ENCODE assay signal across 26 cellular contexts in the genomic region with DNA sequence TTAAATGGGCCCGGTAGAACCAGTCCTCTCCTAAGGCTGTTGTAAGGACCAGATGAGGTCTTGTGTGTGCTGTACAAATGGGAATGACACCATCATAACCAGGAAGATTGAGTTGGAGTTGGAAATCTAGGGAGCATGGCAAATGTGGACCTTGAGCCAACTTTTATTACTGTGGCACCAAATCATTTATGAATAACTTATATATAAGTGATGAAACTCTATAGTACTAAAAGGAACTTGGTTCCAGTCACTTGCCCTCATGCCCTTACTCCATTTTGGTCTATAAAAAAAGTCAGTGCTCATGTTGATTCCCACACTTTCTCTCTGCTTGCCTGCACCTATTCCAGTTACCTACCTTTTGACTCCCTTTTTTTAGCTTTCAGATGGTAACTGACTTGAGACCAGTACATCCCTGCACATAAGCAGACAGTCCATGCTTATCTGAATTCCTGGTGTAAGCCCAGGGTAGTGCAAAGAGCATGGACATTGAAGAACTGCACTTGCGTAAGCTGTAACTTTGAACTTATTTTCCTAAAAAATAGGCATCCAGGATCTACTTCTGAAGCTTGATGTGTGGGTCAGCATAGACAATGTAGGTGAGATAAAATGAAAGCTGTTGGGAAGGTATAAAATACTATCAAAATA.
DNase-seq lines count a peak whose midpoint lies in the region; ATAC-seq and TF ChIP-seq lines count a peak whose summit lies in the region.
"Had no signal": no experiment of that assay in that cellular context is flagged by ENCODE, and none has a peak within 500 bp of the region (broad histone marks: within the 10 kb centered on the region; RNA-seq: fewer than 3 reads in every experiment).

No MANE protein-coding gene starts in this region.

- TF ChIP-seq POLR2A in heart left ventricle (IDR thresholded peaks at IDR 0.05) = no peak
- no peak for TF ChIP-seq POLR2A in gastrocnemius medialis (IDR thresholded peaks at IDR 0.05)

- H3K4me3 Mint-ChIP-seq in naive thymus-derived CD4-positive, alpha-beta T cell = no peak overlapping the region
- no peak overlapping the region for H3K4me3 Mint-ChIP-seq in effector memory CD8-positive, alpha-beta T cell
- H3K4me3 Mint-ChIP-seq: activated naive CD8-positive, alpha-beta T cell treated with anti-CD3 and anti-CD28 coated beads, Interleukin-2, amount 10 ng/mL, durations not matched to agents 7 days and 5 days; CD8-positive, alpha-beta memory T cell; endodermal cell had no signal

- no peak overlapping the region for H3K4me3 ChIP-seq in cardiac muscle cell
- H3K4me3 ChIP-seq in heart left ventricle = no peak overlapping the region
- no peak overlapping the region for H3K4me3 ChIP-seq in gastrocnemius medialis
- H3K4me3 ChIP-seq in naive thymus-derived CD4-positive, alpha-beta T cell (ENCODE audit: low read length) = no peak overlapping the region
- no peak overlapping the region for H3K4me3 ChIP-seq in H7 (ENCODE audit: insufficient read depth, low read depth, low read length)
- H3K4me3 ChIP-seq: coronary artery, lower lobe of right lung, SJCRH30, skin epidermis, suprapubic skin had no signal

- H3K9me3 ChIP-seq in cardiac muscle cell (ENCODE audit: low read depth) (no peaks in the 10 kb centered on the region), heart left ventricle (no peaks in the 10 kb centered on the region), gastrocnemius medialis (no peaks in the 10 kb centered on the region)
- H3K9me3 ChIP-seq in naive thymus-derived CD4-positive, alpha-beta T cell (ENCODE audit: control insufficient read depth in 2 of 3, low read length in 3 of 3) = no peaks in the 10 kb centered on the region
- H3K9me3 ChIP-seq: lower lobe of right lung, SJCRH30, suprapubic skin had no signal

- in situ Hi-C loops in gastrocnemius medialis (cut with MboI; ENCODE audit: low sequenced_read_pairs in 4 of 4) = no loop called here

- no peak overlapping the region for H3K27ac Mint-ChIP-seq in naive thymus-derived CD4-positive, alpha-beta T cell
- H3K27ac Mint-ChIP-seq in effector memory CD8-positive, alpha-beta T cell = no peak overlapping the region
- H3K27ac Mint-ChIP-seq: activated naive CD8-positive, alpha-beta T cell treated with anti-CD3 and anti-CD28 coated beads, Interleukin-2, amount 10 ng/mL, durations not matched to agents 7 days and 5 days; CD8-positive, alpha-beta memory T cell; endodermal cell had no signal

- no peaks in the 10 kb centered on the region for H3K36me3 Mint-ChIP-seq in naive thymus-derived CD4-positive, alpha-beta T cell
- no peaks in the 10 kb centered on the region for H3K36me3 Mint-ChIP-seq in effector memory CD8-positive, alpha-beta T cell (ENCODE audit: insufficient read depth)
- H3K36me3 Mint-ChIP-seq: activated naive CD8-positive, alpha-beta T cell treated with anti-CD3 and anti-CD28 coated beads, Interleukin-2, amount 10 ng/mL, durations not matched to agents 7 days and 5 days; CD8-positive, alpha-beta memory T cell had no signal

- 96 to 99% (median 98%) methylated on average over 2 of the region's 2 CpGs for WGBS in heart left ventricle, 4 donors

- H3K4me1 Mint-ChIP-seq in naive thymus-derived CD4-positive, alpha-beta T cell = no peaks in the 10 kb centered on the region
- H3K4me1 Mint-ChIP-seq in effector memory CD8-positive, alpha-beta T cell (ENCODE audit: low read depth in 2 of 2) = no peaks in the 10 kb centered on the region
- H3K4me1 Mint-ChIP-seq: activated naive CD8-positive, alpha-beta T cell treated with anti-CD3 and anti-CD28 coated beads, Interleukin-2, amount 10 ng/mL, durations not matched to agents 7 days and 5 days; CD8-positive, alpha-beta memory T cell had no signal

- H3K4me1 ChIP-seq in cardiac muscle cell (ENCODE audit: low read depth) (peaks cover 57% of the 10 kb centered on the region), heart left ventricle (peaks cover 4 to 88% (median 55%) of the 10 kb centered on the region in 12 donors), gastrocnemius medialis (peaks cover 55 to 56% of the 10 kb centered on the region in 2 donors)
- H3K4me1 ChIP-seq in naive thymus-derived CD4-positive, alpha-beta T cell (ENCODE audit: control insufficient read depth in 2 of 2, insufficient read depth in 2 of 2, low read length in 2 of 2) = no peaks in the 10 kb centered on the region

- H3K27ac ChIP-seq in cardiac muscle cell (peak overlapping the region; percentile 93), heart left ventricle (peak overlapping the region in 2 of 12 donors; percentile 43 to 77), gastrocnemius medialis (peak overlapping the region; percentile 75 to 94 (median 86))
- no peak overlapping the region for H3K27ac ChIP-seq in naive thymus-derived CD4-positive, alpha-beta T cell (ENCODE audit: low read depth, low read length)
- H3K27ac ChIP-seq: KMS-11, lower lobe of right lung, SJCRH30, suprapubic skin had no signal

- peaks cover 0 to 13% (median 1%) of the 10 kb centered on the region in 5 donors for H3K27me3 Mint-ChIP-seq in naive thymus-derived CD4-positive, alpha-beta T cell
- H3K27me3 Mint-ChIP-seq in effector memory CD8-positive, alpha-beta T cell = no peaks in the 10 kb centered on the region
- H3K27me3 Mint-ChIP-seq: activated naive CD8-positive, alpha-beta T cell treated with anti-CD3 and anti-CD28 coated beads, Interleukin-2, amount 10 ng/mL, durations not matched to agents 7 days and 5 days; CD8-positive, alpha-beta memory T cell had no signal

- POLR2A ChIA-PET in naive thymus-derived CD4-positive, alpha-beta T cell (lab: Charles Lee) = no interaction called here

- TF ChIP-seq CTCF in cardiac muscle cell (IDR thresholded peaks at IDR 0.05; ENCODE audit: low read depth, low read length) (no peak), heart left ventricle (IDR thresholded peaks at IDR 0.05) (no peak), gastrocnemius medialis (IDR thresholded peaks at IDR 0.05 in 4 of 5, conservative IDR thresholded peaks at IDR 0.05 in 1 of 5) (no peak)

- intact Hi-C loops in heart left ventricle (cut with DNase I) = loop anchor here in 2 of 10 donors (5.0 kb wide), 2 partner anchors 52 to 212 kb away; a partner anchor contains a TSS
- intact Hi-C loops in left colon (cut with DNase I, micrococcal nuclease) = no loop called here
- intact Hi-C loops in gastrocnemius medialis (cut with DNase I; ENCODE audit: low total_unique reads) = no loop called here
- intact Hi-C loops in naive thymus-derived CD4-positive, alpha-beta T cell (cut with micrococcal nuclease) = no loop called here

- peaks cover 0 to 2% (median 0%) of the 10 kb centered on the region in 11 donors for H3K9me3 Mint-ChIP-seq in naive thymus-derived CD4-positive, alpha-beta T cell
- H3K9me3 Mint-ChIP-seq in effector memory CD8-positive, alpha-beta T cell = no peaks in the 10 kb centered on the region
- H3K9me3 Mint-ChIP-seq: activated naive CD8-positive, alpha-beta T cell treated with anti-CD3 and anti-CD28 coated beads, Interleukin-2, amount 10 ng/mL, durations not matched to agents 7 days and 5 days; endodermal cell had no signal

- ATAC-seq in heart left ventricle (no peak), left colon (peak; percentile 81), gastrocnemius medialis (no peak)
- ATAC-seq in naive thymus-derived CD4-positive, alpha-beta T cell = no peak
- ATAC-seq in effector memory CD8-positive, alpha-beta T cell (replicated peaks) = no peak
- ATAC-seq: lower lobe of right lung had no signal

- CTCF ChIA-PET in naive thymus-derived CD4-positive, alpha-beta T cell (lab: Charles Lee) = no interaction called here

- DNase-seq in cardiac muscle cell (ENCODE audit: low read depth in 1 of 2, low spot score in 1 of 2) = no peak
- no peak for DNase-seq in heart left ventricle
- no peak for DNase-seq in left colon
- no peak for DNase-seq in gastrocnemius medialis
- DNase-seq in stimulated activated CD4-positive, alpha-beta T cell treated with anti-CD3 and anti-CD28 coated beads, Interleukin-4, amount 100 ng/mL, for 1 hour = no peak
- no peak for DNase-seq in naive thymus-derived CD4-positive, alpha-beta T cell
- DNase-seq in H7 = no peak
- DNase-seq in effector memory CD8-positive, alpha-beta T cell = no peak
- DNase-seq: activated CD4-positive, CD25-positive, alpha-beta regulatory T cell treated with anti-CD3 and anti-CD28 coated beads, Interleukin-2, amount 50 U/mL, for 72 hours; activated effector memory CD4-positive, alpha-beta T cell treated with anti-CD3 and anti-CD28 coated beads, Interleukin-2, amount 50 U/mL, for 16 hours; activated naive CD8-positive, alpha-beta T cell treated with anti-CD3 and anti-CD28 coated beads, Interleukin-2, amount 10 ng/mL, durations not matched to agents 7 days and 5 days; brain microvascular endothelial cell; CD8-positive, alpha-beta memory T cell; DMS153; endodermal cell; lower lobe of right lung; NCI-H1694; NCI-H2171 treated with DMSO at 0.1 percent for 48 hours; NCI-H526 treated with DMSO at 0.1 percent for 48 hours; nucleus accumbens; SJCRH30; stimulated activated CD4-positive, alpha-beta T cell treated with anti-CD3 and anti-CD28 coated beads, Interleukin-2, amount 100 ng/mL, for 24 hours had no signal

- H3K36me3 ChIP-seq in cardiac muscle cell (no peaks in the 10 kb centered on the region), heart left ventricle (no peaks in the 10 kb centered on the region), gastrocnemius medialis (no peaks in the 10 kb centered on the region), H7 (replicated peaks; ENCODE audit: control insufficient read depth, insufficient read depth, low read length) (no peaks in the 10 kb centered on the region)
- no peaks in the 10 kb centered on the region for H3K36me3 ChIP-seq in naive thymus-derived CD4-positive, alpha-beta T cell (ENCODE audit: control insufficient read depth in 2 of 3, insufficient read depth in 3 of 3, low read length in 3 of 3)
- H3K36me3 ChIP-seq: brain microvascular endothelial cell, lower lobe of right lung, SJCRH30, suprapubic skin had no signal

- no peaks in the 10 kb centered on the region for H3K27me3 ChIP-seq in cardiac muscle cell
- no peaks in the 10 kb centered on the region for H3K27me3 ChIP-seq in heart left ventricle
- no peaks in the 10 kb centered on the region for H3K27me3 ChIP-seq in gastrocnemius medialis
- H3K27me3 ChIP-seq in naive thymus-derived CD4-positive, alpha-beta T cell (ENCODE audit: control insufficient read depth in 2 of 2, insufficient read depth in 2 of 2, low read length in 2 of 2) = no peaks in the 10 kb centered on the region
- H3K27me3 ChIP-seq in H7 (ENCODE audit: control insufficient read depth, insufficient read depth, low read length) = no peaks in the 10 kb centered on the region
- H3K27me3 ChIP-seq: brain microvascular endothelial cell, SJCRH30, suprapubic skin had no signal
